ENCODE assay signal across 17 cellular contexts in the genomic region with DNA sequence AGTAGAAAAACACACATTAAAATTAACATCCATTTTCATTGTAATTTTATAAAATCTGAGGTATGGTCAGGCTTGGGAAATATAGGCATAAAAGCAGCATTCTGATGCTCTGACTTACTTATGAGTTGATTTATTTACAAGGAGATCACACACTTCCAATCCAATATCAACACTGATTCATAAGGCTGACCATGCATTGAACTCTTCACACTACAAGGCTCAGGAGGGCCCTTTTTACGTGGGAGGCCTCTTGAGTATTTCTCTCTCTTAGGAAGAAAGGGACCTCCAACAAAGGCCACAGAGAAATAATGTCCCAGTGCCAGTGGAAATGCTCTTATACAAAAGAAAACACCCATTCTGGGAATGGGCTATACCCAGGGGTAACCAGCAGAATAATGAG.
DNase-seq lines count a peak whose midpoint lies in the region; ATAC-seq, FAIRE-seq and TF ChIP-seq lines count a peak whose summit lies in the region.
"Had no signal": no experiment of that assay in that cellular context is flagged by ENCODE, and none has a peak within 500 bp of the region (broad histone marks: within the 10 kb centered on the region; RNA-seq: fewer than 3 reads in every experiment).

No MANE protein-coding gene starts in this region.

- H3K9me2 ChIP-seq in PC-3 (replicated peaks; ENCODE audit: low read length): no peaks in the 10 kb centered on the region

- H3K9me3 ChIP-seq in PC-3 (ENCODE audit: low read length): no peaks in the 10 kb centered on the region

- no peak for TF ChIP-seq CTCF in PC-3 (conservative IDR thresholded peaks at IDR 0.05; ENCODE audit: low read depth, low read length)
- no peak for TF ChIP-seq CTCF in brain microvascular endothelial cell (IDR thresholded peaks at IDR 0.05; ENCODE audit: low read depth, low read length, missing control alignments)

- H3K9me3 Mint-ChIP-seq in natural killer cell treated with Interleukin-12 subunit alpha and Interleukin-12 subunit beta and Interleukin-15 and Interleukin-18, amount 100 ng/mL, for 72 hours: no peaks in the 10 kb centered on the region

- DNase-seq in PC-3 (peak; percentile 70), brain microvascular endothelial cell (peak; percentile 74), iris pigment epithelial cell (ENCODE audit: low read depth) (peak; percentile 45), urothelium cell line (ENCODE audit: low spot score) (no peak), GM03348 (ENCODE audit: low spot score) (no peak)
- no peak for DNase-seq in activated CD8-positive, alpha-beta memory T cell treated with anti-CD3 and anti-CD28 coated beads for 24 hours
- no peak for DNase-seq in natural killer cell treated with Interleukin-12 subunit alpha and Interleukin-12 subunit beta and Interleukin-15 and Interleukin-18, amount 100 ng/mL, for 72 hours (ENCODE audit: low spot score)
- DNase-seq: C1 segment of cervical spinal cord; CD8-positive, alpha-beta memory T cell; KBM-7; MV-4-11; NCI-H1417; NCI-H187; NCI-H226; NCI-H524 had no signal

- peaks cover 0 to 2% of the 10 kb centered on the region in 2 donors for H3K27me3 Mint-ChIP-seq in natural killer cell treated with Interleukin-12 subunit alpha and Interleukin-12 subunit beta and Interleukin-15 and Interleukin-18, amount 100 ng/mL, for 72 hours

- FAIRE-seq in urothelium cell line (lab: Jason Lieb, UNC): peak; percentile 55
- FAIRE-seq: D721Med had no signal

- intact Hi-C loops in PC-3 (cut with micrococcal nuclease): no loop called here

- H3K36me3 ChIP-seq in PC-3 (ENCODE audit: low read depth, low read length): no peaks in the 10 kb centered on the region
- H3K36me3 ChIP-seq in brain microvascular endothelial cell (replicated peaks): no peaks in the 10 kb centered on the region

- H3F3A ChIP-seq in PC-3 (ENCODE audit: low read length, unreplicated experiment): no peaks in the 10 kb centered on the region

- H3K79me2 ChIP-seq in PC-3 (ENCODE audit: low read length): no peaks in the 10 kb centered on the region

- BruUV-seq in PC-3 (replicated peaks; lab: Mats Ljungman, UMichigan): no TSS peak

- no peaks in the 10 kb centered on the region for H4K20me1 ChIP-seq in PC-3 (ENCODE audit: low read length)

- POLR2A ChIA-PET in PC-3 (lab: Charles Lee; ENCODE audit: unreplicated experiment): no interaction called here

- ATAC-seq in PC-3: peak; percentile 50
- no peak for ATAC-seq in natural killer cell treated with Interleukin-12 subunit alpha and Interleukin-12 subunit beta and Interleukin-15 and Interleukin-18, amount 100 ng/mL, for 72 hours

- H3K27me3 ChIP-seq in PC-3 (ENCODE audit: low read length) (peaks cover 16% of the 10 kb centered on the region; the same call in 1 of the 2 replicates), brain microvascular endothelial cell (replicated peaks) (no peaks in the 10 kb centered on the region)

- in situ Hi-C loops in brain microvascular endothelial cell (cut with HindIII; ENCODE audit: low pct_ligation_motif_present, low sequenced_read_pairs): no loop called here

- H3K4me2 ChIP-seq in PC-3 (ENCODE audit: low read length): no peak overlapping the region

- H3K4me3 ChIP-seq in PC-3 (ENCODE audit: low read length) (no peak overlapping the region), brain microvascular endothelial cell (ENCODE audit: low read depth, low read length) (no peak overlapping the region)

- H3K4me1 ChIP-seq in PC-3 (ENCODE audit: insufficient read depth, low read length): peaks cover 37% of the 10 kb centered on the region

- CTCF ChIA-PET in PC-3 (lab: Charles Lee): no interaction called here

- no peak overlapping the region for H2AFZ ChIP-seq in PC-3 (ENCODE audit: low read length)

- H3K27ac ChIP-seq in PC-3 (ENCODE audit: low read length): peak overlapping the region; percentile 84
- H3K27ac ChIP-seq in brain microvascular endothelial cell: peak overlapping the region; percentile 73
- H3K27ac ChIP-seq: RWPE1 had no signal

- H3K4me3 Mint-ChIP-seq in natural killer cell treated with Interleukin-12 subunit alpha and Interleukin-12 subunit beta and Interleukin-15 and Interleukin-18, amount 100 ng/mL, for 72 hours: no peak overlapping the region
- H3K4me3 Mint-ChIP-seq: CD8-positive, alpha-beta memory T cell had no signal

- no peaks in the 10 kb centered on the region for H3K4me1 Mint-ChIP-seq in natural killer cell treated with Interleukin-12 subunit alpha and Interleukin-12 subunit beta and Interleukin-15 and Interleukin-18, amount 100 ng/mL, for 72 hours (ENCODE audit: low read depth in 2 of 2)

- no peaks in the 10 kb centered on the region for H3K36me3 Mint-ChIP-seq in natural killer cell treated with Interleukin-12 subunit alpha and Interleukin-12 subunit beta and Interleukin-15 and Interleukin-18, amount 100 ng/mL, for 72 hours
- H3K36me3 Mint-ChIP-seq: CD8-positive, alpha-beta memory T cell had no signal

- H3K9ac ChIP-seq in PC-3 (ENCODE audit: low read length): peak overlapping the region; percentile 48; the same call in 1 of the 2 replicates

- no peak overlapping the region for H3K27ac Mint-ChIP-seq in natural killer cell treated with Interleukin-12 subunit alpha and Interleukin-12 subunit beta and Interleukin-15 and Interleukin-18, amount 100 ng/mL, for 72 hours
- H3K27ac Mint-ChIP-seq: CD8-positive, alpha-beta memory T cell had no signal

Comparison
In these comparisons a context has a peak if more than half of its experiments do, and no peak if none do; other contexts are left out.
1. DNase-seq: peak in PC-3 (single experiment), brain microvascular endothelial cell (single experiment) and iris pigment epithelial cell (single experiment); none in urothelium cell line (single experiment), activated CD8-positive, alpha-beta memory T cell treated with anti-CD3 and anti-CD28 coated beads for 24 hours (single experiment), GM03348 (single experiment) and natural killer cell treated with Interleukin-12 subunit alpha and Interleukin-12 subunit beta and Interleukin-15 and Interleukin-18, amount 100 ng/mL, for 72 hours (single experiment).